1 cellular context compared by ENCODE assay signal in the genomic region with DNA sequence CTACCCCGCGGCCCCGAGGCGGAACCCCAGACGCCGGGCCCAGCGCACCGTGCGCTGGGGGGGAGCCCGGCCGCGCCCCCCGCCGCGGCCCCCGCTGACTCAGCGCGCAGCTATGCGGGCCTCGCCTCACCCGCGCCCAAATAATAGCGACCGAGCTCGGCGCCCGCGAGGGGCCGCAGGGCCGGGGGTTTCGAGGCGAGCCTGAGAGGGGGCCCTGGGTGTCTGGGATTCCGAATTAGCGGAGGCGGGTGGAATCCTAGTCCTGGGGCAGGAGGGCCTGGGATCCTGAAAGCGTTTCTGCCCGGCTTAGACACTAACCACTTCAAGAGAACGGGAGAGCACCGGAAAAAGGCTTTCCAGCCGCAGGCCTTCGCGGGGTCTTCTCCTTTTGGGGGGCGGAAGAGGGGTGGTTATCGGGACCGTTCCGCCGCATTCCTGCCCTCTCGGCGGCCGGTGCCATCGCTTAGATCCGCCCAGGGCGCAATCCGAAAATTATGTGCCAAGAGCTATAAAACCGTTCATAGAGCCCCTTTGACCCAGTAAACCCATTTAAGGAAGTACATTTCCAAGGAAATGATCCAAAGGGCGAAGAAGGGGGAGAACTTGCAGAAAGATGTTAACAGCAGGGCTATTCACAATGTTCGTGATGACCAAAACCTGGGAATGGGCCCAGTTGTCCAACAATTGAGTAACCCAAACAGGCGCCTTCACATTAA.
TF ChIP-seq lines count a peak whose summit lies in the region.

No MANE protein-coding gene starts in this region.

TF ChIP-seq in HEK293, 187 proteins besides CTCF, POLR2A, EP300 and RAD21 (continued from another document and continues in another):
- TF ChIP-seq, protein P1, sequence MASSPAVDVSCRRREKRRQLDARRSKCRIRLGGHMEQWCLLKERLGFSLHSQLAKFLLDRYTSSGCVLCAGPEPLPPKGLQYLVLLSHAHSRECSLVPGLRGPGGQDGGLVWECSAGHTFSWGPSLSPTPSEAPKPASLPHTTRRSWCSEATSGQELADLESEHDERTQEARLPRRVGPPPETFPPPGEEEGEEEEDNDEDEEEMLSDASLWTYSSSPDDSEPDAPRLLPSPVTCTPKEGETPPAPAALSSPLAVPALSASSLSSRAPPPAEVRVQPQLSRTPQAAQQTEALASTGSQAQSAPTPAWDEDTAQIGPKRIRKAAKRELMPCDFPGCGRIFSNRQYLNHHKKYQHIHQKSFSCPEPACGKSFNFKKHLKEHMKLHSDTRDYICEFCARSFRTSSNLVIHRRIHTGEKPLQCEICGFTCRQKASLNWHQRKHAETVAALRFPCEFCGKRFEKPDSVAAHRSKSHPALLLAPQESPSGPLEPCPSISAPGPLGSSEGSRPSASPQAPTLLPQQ (tag by site-specific recombination; IDR thresholded peaks at IDR 0.05), result peak; percentile 44; the same call in 1 of the 2 replicates
- TF ChIP-seq SP3 (tag by site-specific recombination; IDR thresholded peaks at IDR 0.05) (peak; percentile 10; the same call in 1 of the 2 replicates), KLF9 (tag by site-specific recombination; IDR thresholded peaks at IDR 0.05; ENCODE audit: low read depth) (no peak; the same call in 1 of the 2 replicates), ZFP37 (tag by site-specific recombination; IDR thresholded peaks at IDR 0.05) (0 out of 2 replicates have a peak, but pooled peaks have one; percentile 42), SP2 (tag by site-specific recombination; IDR thresholded peaks at IDR 0.05) (peak; percentile 48), ZNF677 (tag by site-specific recombination; IDR thresholded peaks at IDR 0.05) (peak; percentile 41; the same call in 1 of the 2 replicates), ZNF354C (tag by site-specific recombination; IDR thresholded peaks at IDR 0.05; ENCODE audit: borderline replicate concordance, low read depth) (no peak), ZNF214 (tag by site-specific recombination; IDR thresholded peaks at IDR 0.05; ENCODE audit: borderline replicate concordance) (no peak), ZNF132 (tag by site-specific recombination; IDR thresholded peaks at IDR 0.05; ENCODE audit: borderline replicate concordance) (no peak), ZNF335 (tag by site-specific recombination; conservative IDR thresholded peaks at IDR 0.05) (peak; percentile 95), GLI4 (tag by site-specific recombination; IDR thresholded peaks at IDR 0.05) (no peak), GLIS2 (tag by site-specific recombination; IDR thresholded peaks at IDR 0.05) (peak; percentile 56; the same call in 1 of the 2 replicates), ZNF777 (tag by site-specific recombination; IDR thresholded peaks at IDR 0.05; ENCODE audit: borderline replicate concordance) (no peak), ZBTB8A (tag by site-specific recombination; IDR thresholded peaks at IDR 0.05) (peak; percentile 86), ZNF501 (tag by site-specific recombination; IDR thresholded peaks at IDR 0.05) (0 out of 2 replicates have a peak, but pooled peaks have one; percentile 50), ZIC2 (tag by site-specific recombination; IDR thresholded peaks at IDR 0.05) (peak; percentile 10; the same call in 1 of the 2 replicates), ZBTB20 (tag by site-specific recombination; IDR thresholded peaks at IDR 0.05) (peak; percentile 79), HOXC10 (CRISPR knock-in tag; IDR thresholded peaks at IDR 0.05) (no peak), ZNF366 (tag by site-specific recombination; conservative IDR thresholded peaks at IDR 0.05) (0 out of 2 replicates have a peak, but pooled peaks have one; percentile 18), SP7 (tag by site-specific recombination; IDR thresholded peaks at IDR 0.05) (peak; percentile 68)
- TF ChIP-seq, protein P2, sequence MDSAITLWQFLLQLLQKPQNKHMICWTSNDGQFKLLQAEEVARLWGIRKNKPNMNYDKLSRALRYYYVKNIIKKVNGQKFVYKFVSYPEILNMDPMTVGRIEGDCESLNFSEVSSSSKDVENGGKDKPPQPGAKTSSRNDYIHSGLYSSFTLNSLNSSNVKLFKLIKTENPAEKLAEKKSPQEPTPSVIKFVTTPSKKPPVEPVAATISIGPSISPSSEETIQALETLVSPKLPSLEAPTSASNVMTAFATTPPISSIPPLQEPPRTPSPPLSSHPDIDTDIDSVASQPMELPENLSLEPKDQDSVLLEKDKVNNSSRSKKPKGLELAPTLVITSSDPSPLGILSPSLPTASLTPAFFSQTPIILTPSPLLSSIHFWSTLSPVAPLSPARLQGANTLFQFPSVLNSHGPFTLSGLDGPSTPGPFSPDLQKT (IDR thresholded peaks at IDR 0.05; ENCODE audit: borderline replicate concordance, low read depth, low read length), result no peak
- TF ChIP-seq, protein P3, sequence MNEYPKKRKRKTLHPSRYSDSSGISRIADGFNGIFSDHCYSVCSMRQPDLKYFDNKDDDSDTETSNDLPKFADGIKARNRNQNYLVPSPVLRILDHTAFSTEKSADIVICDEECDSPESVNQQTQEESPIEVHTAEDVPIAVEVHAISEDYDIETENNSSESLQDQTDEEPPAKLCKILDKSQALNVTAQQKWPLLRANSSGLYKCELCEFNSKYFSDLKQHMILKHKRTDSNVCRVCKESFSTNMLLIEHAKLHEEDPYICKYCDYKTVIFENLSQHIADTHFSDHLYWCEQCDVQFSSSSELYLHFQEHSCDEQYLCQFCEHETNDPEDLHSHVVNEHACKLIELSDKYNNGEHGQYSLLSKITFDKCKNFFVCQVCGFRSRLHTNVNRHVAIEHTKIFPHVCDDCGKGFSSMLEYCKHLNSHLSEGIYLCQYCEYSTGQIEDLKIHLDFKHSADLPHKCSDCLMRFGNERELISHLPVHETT (tag by site-specific recombination; IDR thresholded peaks at IDR 0.05), result no peak
- TF ChIP-seq, protein P4, sequence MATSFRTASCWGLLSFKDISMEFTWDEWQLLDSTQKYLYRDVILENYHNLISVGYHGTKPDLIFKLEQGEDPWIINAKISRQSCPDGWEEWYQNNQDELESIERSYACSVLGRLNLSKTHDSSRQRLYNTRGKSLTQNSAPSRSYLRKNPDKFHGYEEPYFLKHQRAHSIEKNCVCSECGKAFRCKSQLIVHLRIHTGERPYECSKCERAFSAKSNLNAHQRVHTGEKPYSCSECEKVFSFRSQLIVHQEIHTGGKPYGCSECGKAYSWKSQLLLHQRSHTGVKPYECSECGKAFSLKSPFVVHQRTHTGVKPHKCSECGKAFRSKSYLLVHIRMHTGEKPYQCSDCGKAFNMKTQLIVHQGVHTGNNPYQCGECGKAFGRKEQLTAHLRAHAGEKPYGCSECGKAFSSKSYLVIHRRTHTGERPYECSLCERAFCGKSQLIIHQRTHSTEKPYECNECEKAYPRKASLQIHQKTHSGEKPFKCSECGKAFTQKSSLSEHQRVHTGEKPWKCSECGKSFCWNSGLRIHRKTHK (tag by site-specific recombination; IDR thresholded peaks at IDR 0.05), result no peak
- TF ChIP-seq, protein P5, sequence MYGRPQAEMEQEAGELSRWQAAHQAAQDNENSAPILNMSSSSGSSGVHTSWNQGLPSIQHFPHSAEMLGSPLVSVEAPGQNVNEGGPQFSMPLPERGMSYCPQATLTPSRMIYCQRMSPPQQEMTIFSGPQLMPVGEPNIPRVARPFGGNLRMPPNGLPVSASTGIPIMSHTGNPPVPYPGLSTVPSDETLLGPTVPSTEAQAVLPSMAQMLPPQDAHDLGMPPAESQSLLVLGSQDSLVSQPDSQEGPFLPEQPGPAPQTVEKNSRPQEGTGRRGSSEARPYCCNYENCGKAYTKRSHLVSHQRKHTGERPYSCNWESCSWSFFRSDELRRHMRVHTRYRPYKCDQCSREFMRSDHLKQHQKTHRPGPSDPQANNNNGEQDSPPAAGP (tag by site-specific recombination; IDR thresholded peaks at IDR 0.05), result no peak
- TF ChIP-seq, protein P6, sequence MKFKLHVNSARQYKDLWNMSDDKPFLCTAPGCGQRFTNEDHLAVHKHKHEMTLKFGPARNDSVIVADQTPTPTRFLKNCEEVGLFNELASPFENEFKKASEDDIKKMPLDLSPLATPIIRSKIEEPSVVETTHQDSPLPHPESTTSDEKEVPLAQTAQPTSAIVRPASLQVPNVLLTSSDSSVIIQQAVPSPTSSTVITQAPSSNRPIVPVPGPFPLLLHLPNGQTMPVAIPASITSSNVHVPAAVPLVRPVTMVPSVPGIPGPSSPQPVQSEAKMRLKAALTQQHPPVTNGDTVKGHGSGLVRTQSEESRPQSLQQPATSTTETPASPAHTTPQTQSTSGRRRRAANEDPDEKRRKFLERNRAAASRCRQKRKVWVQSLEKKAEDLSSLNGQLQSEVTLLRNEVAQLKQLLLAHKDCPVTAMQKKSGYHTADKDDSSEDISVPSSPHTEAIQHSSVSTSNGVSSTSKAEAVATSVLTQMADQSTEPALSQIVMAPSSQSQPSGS (tag by site-specific recombination; IDR thresholded peaks at IDR 0.05; ENCODE audit: low read depth), result no peak
- TF ChIP-seq, protein P7, sequence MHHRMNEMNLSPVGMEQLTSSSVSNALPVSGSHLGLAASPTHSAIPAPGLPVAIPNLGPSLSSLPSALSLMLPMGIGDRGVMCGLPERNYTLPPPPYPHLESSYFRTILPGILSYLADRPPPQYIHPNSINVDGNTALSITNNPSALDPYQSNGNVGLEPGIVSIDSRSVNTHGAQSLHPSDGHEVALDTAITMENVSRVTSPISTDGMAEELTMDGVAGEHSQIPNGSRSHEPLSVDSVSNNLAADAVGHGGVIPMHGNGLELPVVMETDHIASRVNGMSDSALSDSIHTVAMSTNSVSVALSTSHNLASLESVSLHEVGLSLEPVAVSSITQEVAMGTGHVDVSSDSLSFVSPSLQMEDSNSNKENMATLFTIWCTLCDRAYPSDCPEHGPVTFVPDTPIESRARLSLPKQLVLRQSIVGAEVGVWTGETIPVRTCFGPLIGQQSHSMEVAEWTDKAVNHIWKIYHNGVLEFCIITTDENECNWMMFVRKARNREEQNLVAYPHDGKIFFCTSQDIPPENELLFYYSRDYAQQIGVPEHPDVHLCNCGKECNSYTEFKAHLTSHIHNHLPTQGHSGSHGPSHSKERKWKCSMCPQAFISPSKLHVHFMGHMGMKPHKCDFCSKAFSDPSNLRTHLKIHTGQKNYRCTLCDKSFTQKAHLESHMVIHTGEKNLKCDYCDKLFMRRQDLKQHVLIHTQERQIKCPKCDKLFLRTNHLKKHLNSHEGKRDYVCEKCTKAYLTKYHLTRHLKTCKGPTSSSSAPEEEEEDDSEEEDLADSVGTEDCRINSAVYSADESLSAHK (tag by site-specific recombination; IDR thresholded peaks at IDR 0.05), result no peak; the same call in 1 of the 2 replicates
- TF ChIP-seq, protein P8, sequence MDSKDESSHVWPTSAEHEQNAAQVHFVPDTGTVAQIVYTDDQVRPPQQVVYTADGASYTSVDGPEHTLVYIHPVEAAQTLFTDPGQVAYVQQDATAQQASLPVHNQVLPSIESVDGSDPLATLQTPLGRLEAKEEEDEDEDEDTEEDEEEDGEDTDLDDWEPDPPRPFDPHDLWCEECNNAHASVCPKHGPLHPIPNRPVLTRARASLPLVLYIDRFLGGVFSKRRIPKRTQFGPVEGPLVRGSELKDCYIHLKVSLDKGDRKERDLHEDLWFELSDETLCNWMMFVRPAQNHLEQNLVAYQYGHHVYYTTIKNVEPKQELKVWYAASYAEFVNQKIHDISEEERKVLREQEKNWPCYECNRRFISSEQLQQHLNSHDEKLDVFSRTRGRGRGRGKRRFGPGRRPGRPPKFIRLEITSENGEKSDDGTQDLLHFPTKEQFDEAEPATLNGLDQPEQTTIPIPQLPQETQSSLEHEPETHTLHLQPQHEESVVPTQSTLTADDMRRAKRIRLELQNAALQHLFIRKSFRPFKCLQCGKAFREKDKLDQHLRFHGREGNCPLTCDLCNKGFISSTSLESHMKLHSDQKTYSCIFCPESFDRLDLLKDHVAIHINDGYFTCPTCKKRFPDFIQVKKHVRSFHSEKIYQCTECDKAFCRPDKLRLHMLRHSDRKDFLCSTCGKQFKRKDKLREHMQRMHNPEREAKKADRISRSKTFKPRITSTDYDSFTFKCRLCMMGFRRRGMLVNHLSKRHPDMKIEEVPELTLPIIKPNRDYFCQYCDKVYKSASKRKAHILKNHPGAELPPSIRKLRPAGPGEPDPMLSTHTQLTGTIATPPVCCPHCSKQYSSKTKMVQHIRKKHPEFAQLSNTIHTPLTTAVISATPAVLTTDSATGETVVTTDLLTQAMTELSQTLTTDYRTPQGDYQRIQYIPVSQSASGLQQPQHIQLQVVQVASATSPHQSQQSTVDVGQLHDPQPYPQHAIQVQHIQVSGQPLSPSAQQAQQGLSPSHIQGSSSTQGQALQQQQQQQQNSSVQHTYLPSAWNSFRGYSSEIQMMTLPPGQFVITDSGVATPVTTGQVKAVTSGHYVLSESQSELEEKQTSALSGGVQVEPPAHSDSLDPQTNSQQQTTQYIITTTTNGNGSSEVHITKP (tag by site-specific recombination; IDR thresholded peaks at IDR 0.05), result peak; percentile 80
- TF ChIP-seq, protein P9, sequence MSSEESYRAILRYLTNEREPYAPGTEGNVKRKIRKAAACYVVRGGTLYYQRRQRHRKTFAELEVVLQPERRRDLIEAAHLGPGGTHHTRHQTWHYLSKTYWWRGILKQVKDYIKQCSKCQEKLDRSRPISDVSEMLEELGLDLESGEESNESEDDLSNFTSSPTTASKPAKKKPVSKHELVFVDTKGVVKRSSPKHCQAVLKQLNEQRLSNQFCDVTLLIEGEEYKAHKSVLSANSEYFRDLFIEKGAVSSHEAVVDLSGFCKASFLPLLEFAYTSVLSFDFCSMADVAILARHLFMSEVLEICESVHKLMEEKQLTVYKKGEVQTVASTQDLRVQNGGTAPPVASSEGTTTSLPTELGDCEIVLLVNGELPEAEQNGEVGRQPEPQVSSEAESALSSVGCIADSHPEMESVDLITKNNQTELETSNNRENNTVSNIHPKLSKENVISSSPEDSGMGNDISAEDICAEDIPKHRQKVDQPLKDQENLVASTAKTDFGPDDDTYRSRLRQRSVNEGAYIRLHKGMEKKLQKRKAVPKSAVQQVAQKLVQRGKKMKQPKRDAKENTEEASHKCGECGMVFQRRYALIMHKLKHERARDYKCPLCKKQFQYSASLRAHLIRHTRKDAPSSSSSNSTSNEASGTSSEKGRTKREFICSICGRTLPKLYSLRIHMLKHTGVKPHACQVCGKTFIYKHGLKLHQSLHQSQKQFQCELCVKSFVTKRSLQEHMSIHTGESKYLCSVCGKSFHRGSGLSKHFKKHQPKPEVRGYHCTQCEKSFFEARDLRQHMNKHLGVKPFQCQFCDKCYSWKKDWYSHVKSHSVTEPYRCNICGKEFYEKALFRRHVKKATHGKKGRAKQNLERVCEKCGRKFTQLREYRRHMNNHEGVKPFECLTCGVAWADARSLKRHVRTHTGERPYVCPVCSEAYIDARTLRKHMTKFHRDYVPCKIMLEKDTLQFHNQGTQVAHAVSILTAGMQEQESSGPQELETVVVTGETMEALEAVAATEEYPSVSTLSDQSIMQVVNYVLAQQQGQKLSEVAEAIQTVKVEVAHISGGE (tag by site-specific recombination; conservative IDR thresholded peaks at IDR 0.05; ENCODE audit: low read depth), result peak; percentile 35; the same call in 1 of the 2 replicates
- TF ChIP-seq, protein P10, sequence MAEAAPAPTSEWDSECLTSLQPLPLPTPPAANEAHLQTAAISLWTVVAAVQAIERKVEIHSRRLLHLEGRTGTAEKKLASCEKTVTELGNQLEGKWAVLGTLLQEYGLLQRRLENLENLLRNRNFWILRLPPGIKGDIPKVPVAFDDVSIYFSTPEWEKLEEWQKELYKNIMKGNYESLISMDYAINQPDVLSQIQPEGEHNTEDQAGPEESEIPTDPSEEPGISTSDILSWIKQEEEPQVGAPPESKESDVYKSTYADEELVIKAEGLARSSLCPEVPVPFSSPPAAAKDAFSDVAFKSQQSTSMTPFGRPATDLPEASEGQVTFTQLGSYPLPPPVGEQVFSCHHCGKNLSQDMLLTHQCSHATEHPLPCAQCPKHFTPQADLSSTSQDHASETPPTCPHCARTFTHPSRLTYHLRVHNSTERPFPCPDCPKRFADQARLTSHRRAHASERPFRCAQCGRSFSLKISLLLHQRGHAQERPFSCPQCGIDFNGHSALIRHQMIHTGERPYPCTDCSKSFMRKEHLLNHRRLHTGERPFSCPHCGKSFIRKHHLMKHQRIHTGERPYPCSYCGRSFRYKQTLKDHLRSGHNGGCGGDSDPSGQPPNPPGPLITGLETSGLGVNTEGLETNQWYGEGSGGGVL (tag by site-specific recombination; IDR thresholded peaks at IDR 0.05), result peak; percentile 67
